1 cellular context compared by ENCODE assay signal in the genomic region with DNA sequence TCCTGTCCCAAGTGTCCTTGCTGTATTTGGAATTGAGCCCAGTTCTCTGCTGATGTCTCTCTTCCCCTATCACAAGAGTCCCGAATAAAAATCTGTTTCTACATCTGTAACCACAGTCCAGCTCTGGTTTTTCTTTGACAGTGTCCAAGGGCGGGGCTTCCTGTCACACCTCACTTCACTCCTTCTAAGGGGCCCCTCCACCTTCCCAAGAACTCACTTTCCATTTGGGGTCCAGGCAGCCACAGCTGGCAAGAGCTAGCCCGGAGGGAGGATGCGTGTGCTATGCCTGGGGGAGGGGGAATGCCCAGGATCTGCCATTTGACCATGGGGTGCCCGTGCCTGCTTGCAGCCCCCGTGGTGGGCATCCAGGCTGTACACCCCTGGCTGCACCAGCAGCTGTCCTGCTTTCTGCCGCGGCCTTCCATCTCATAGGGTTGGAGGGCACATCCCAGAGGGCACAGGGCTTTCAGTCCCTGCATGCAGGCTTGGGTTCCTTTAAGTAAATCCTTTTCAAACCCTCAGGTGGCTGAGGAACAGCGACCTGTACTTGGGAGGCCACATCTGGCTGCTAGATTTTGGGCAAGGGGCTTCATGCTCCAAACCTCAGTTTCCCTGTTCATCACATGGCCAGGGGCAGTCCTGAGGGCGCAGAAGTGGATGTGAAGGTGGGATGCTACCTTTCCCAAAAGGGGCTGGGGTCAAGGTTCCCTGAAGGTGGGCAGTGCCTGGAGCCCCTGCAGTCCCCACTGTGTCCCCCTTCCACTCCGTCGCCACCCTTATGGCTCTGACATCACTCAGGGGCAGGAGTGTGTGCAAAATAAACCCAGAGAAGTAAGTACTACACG.
TF ChIP-seq lines count a peak whose summit lies in the region.

No MANE protein-coding gene starts in this region.

TF ChIP-seq in K562, 482 proteins besides CTCF, POLR2A, EP300 and RAD21 (continues in another document):
- TF ChIP-seq THRAP3 (IDR thresholded peaks at IDR 0.05; ENCODE audit: borderline replicate concordance) (no peak), CEBPB (tag; IDR thresholded peaks at IDR 0.05) (no peak), NFIC (IDR thresholded peaks at IDR 0.05) (peak; percentile 72), HDAC1 (IDR thresholded peaks at IDR 0.05) (peak in 1 of 2 experiments; percentile 62; a peak in 2 of 4 replicates), ARID1B (IDR thresholded peaks at IDR 0.05) (peak; percentile 42), LARP7 (IDR thresholded peaks at IDR 0.05) (no peak), KLF16 (IDR thresholded peaks at IDR 0.05) (peak; percentile 50; the same call in 1 of the 2 replicates), PHB (CRISPR knock-in tag; IDR thresholded peaks at IDR 0.05) (no peak), TSC22D4 (tag; IDR thresholded peaks at IDR 0.05) (no peak), ASH1L (IDR thresholded peaks at IDR 0.05; ENCODE audit: borderline replicate concordance, low read depth, partially characterized antibody) (no peak), ZFP1 (CRISPR knock-in tag; IDR thresholded peaks at IDR 0.05) (no peak), ZNF780A (CRISPR knock-in tag; IDR thresholded peaks at IDR 0.05) (no peak), HDAC2 (IDR thresholded peaks at IDR 0.05) (peak; percentile 28; the same call in 1 of the 2 replicates), ZNF3 (CRISPR knock-in tag; IDR thresholded peaks at IDR 0.05) (no peak), MTF1 (CRISPR knock-in tag; IDR thresholded peaks at IDR 0.05; ENCODE audit: borderline replicate concordance) (no peak), NUFIP1 (IDR thresholded peaks at IDR 0.05; ENCODE audit: partially characterized antibody) (no peak), HLTF (IDR thresholded peaks at IDR 0.05) (no peak), ETV6 (IDR thresholded peaks at IDR 0.05; ENCODE audit: borderline replicate concordance in 1 of 2, low read depth in 2 of 2, low read length in 1 of 2) (no peak), ETV6 (CRISPR knock-in tag; IDR thresholded peaks at IDR 0.05; ENCODE audit: borderline replicate concordance) (no peak), ZNF830 (CRISPR knock-in tag; IDR thresholded peaks at IDR 0.05) (no peak), TEAD4 (IDR thresholded peaks at IDR 0.05; ENCODE audit: low read length) (peak; percentile 51), TEAD4 (CRISPR knock-in tag; IDR thresholded peaks at IDR 0.05; ENCODE audit: borderline replicate concordance) (no peak), CBFB (CRISPR knock-in tag; IDR thresholded peaks at IDR 0.05) (no peak), GATA2 (CRISPR knock-in tag; IDR thresholded peaks at IDR 0.05) (no peak), HSF4 (CRISPR knock-in tag; IDR thresholded peaks at IDR 0.05; ENCODE audit: borderline replicate concordance) (no peak), SIRT6 (IDR thresholded peaks at IDR 0.05; ENCODE audit: low read depth, low read length) (no peak), RCOR1 (IDR thresholded peaks at IDR 0.05; ENCODE audit: borderline replicate concordance in 1 of 2, low read depth in 2 of 2, low read length in 2 of 2) (peak; percentile 77 to 94; a peak in 2 of 4 replicates), ESRRA (IDR thresholded peaks at IDR 0.05; ENCODE audit: borderline replicate concordance, low read depth) (no peak), CBFA2T3 (IDR thresholded peaks at IDR 0.05) (peak; percentile 75), POLR2AphosphoS5 (IDR thresholded peaks at IDR 0.05; ENCODE audit: control insufficient read depth, insufficient read depth, low read depth, low read length) (0 out of 2 replicates have a peak, but pooled peaks have one; percentile 19), ZNF212 (CRISPR knock-in tag; IDR thresholded peaks at IDR 0.05) (no peak), HDAC8 (tag; IDR thresholded peaks at IDR 0.05) (no peak), RBM25 (IDR thresholded peaks at IDR 0.05; ENCODE audit: low read depth, low read length, severe bottlenecking) (no peak), KDM1A (IDR thresholded peaks at IDR 0.05) (peak; percentile 78 to 82), ZNF197 (CRISPR knock-in tag; IDR thresholded peaks at IDR 0.05; ENCODE audit: low read depth) (no peak), FOXA1 (IDR thresholded peaks at IDR 0.05; ENCODE audit: borderline replicate concordance) (no peak)
- TF ChIP-seq, protein P1, sequence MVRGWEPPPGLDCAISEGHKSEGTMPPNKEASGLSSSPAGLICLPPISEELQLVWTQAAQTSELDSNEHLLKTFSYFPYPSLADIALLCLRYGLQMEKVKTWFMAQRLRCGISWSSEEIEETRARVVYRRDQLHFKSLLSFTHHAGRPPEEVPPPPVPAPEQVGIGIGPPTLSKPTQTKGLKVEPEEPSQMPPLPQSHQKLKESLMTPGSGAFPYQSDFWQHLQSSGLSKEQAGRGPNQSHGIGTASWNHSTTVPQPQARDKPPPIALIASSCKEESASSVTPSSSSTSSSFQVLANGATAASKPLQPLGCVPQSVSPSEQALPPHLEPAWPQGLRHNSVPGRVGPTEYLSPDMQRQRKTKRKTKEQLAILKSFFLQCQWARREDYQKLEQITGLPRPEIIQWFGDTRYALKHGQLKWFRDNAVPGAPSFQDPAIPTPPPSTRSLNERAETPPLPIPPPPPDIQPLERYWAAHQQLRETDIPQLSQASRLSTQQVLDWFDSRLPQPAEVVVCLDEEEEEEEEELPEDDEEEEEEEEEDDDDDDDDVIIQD (CRISPR knock-in tag; IDR thresholded peaks at IDR 0.05): no peak
- TF ChIP-seq, protein P2, sequence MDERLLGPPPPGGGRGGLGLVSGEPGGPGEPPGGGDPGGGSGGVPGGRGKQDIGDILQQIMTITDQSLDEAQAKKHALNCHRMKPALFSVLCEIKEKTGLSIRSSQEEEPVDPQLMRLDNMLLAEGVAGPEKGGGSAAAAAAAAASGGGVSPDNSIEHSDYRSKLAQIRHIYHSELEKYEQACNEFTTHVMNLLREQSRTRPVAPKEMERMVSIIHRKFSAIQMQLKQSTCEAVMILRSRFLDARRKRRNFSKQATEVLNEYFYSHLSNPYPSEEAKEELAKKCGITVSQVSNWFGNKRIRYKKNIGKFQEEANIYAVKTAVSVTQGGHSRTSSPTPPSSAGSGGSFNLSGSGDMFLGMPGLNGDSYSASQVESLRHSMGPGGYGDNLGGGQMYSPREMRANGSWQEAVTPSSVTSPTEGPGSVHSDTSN (CRISPR knock-in tag; IDR thresholded peaks at IDR 0.05; ENCODE audit: low read depth): no peak
- TF ChIP-seq, protein P2 (tag; conservative IDR thresholded peaks at IDR 0.05; ENCODE audit: low read depth): no peak
- TF ChIP-seq, protein P3, sequence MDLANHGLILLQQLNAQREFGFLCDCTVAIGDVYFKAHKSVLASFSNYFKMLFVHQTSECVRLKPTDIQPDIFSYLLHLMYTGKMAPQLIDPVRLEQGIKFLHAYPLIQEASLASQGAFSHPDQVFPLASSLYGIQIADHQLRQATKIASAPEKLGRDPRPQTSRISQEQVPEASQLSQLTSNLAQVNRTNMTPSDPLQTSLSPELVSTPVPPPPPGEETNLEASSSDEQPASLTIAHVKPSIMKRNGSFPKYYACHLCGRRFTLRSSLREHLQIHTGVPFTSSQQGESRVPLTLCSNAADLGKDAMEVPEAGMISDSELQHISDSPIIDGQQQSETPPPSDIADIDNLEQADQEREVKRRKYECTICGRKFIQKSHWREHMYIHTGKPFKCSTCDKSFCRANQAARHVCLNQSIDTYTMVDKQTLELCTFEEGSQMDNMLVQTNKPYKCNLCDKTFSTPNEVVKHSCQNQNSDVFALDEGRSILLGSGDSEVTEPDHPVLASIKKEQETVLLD (IDR thresholded peaks at IDR 0.05): no peak
- TF ChIP-seq, protein P4, sequence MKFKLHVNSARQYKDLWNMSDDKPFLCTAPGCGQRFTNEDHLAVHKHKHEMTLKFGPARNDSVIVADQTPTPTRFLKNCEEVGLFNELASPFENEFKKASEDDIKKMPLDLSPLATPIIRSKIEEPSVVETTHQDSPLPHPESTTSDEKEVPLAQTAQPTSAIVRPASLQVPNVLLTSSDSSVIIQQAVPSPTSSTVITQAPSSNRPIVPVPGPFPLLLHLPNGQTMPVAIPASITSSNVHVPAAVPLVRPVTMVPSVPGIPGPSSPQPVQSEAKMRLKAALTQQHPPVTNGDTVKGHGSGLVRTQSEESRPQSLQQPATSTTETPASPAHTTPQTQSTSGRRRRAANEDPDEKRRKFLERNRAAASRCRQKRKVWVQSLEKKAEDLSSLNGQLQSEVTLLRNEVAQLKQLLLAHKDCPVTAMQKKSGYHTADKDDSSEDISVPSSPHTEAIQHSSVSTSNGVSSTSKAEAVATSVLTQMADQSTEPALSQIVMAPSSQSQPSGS (CRISPR knock-in tag; IDR thresholded peaks at IDR 0.05): no peak
- TF ChIP-seq, protein P5, sequence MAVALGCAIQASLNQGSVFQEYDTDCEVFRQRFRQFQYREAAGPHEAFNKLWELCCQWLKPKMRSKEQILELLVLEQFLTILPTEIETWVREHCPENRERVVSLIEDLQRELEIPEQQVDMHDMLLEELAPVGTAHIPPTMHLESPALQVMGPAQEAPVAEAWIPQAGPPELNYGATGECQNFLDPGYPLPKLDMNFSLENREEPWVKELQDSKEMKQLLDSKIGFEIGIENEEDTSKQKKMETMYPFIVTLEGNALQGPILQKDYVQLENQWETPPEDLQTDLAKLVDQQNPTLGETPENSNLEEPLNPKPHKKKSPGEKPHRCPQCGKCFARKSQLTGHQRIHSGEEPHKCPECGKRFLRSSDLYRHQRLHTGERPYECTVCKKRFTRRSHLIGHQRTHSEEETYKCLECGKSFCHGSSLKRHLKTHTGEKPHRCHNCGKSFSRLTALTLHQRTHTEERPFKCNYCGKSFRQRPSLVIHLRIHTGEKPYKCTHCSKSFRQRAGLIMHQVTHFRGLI (CRISPR knock-in tag; IDR thresholded peaks at IDR 0.05): no peak
- TF ChIP-seq, protein P6, sequence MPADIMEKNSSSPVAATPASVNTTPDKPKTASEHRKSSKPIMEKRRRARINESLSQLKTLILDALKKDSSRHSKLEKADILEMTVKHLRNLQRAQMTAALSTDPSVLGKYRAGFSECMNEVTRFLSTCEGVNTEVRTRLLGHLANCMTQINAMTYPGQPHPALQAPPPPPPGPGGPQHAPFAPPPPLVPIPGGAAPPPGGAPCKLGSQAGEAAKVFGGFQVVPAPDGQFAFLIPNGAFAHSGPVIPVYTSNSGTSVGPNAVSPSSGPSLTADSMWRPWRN (IDR thresholded peaks at IDR 0.05; ENCODE audit: low read depth): no peak
- TF ChIP-seq, protein P7, sequence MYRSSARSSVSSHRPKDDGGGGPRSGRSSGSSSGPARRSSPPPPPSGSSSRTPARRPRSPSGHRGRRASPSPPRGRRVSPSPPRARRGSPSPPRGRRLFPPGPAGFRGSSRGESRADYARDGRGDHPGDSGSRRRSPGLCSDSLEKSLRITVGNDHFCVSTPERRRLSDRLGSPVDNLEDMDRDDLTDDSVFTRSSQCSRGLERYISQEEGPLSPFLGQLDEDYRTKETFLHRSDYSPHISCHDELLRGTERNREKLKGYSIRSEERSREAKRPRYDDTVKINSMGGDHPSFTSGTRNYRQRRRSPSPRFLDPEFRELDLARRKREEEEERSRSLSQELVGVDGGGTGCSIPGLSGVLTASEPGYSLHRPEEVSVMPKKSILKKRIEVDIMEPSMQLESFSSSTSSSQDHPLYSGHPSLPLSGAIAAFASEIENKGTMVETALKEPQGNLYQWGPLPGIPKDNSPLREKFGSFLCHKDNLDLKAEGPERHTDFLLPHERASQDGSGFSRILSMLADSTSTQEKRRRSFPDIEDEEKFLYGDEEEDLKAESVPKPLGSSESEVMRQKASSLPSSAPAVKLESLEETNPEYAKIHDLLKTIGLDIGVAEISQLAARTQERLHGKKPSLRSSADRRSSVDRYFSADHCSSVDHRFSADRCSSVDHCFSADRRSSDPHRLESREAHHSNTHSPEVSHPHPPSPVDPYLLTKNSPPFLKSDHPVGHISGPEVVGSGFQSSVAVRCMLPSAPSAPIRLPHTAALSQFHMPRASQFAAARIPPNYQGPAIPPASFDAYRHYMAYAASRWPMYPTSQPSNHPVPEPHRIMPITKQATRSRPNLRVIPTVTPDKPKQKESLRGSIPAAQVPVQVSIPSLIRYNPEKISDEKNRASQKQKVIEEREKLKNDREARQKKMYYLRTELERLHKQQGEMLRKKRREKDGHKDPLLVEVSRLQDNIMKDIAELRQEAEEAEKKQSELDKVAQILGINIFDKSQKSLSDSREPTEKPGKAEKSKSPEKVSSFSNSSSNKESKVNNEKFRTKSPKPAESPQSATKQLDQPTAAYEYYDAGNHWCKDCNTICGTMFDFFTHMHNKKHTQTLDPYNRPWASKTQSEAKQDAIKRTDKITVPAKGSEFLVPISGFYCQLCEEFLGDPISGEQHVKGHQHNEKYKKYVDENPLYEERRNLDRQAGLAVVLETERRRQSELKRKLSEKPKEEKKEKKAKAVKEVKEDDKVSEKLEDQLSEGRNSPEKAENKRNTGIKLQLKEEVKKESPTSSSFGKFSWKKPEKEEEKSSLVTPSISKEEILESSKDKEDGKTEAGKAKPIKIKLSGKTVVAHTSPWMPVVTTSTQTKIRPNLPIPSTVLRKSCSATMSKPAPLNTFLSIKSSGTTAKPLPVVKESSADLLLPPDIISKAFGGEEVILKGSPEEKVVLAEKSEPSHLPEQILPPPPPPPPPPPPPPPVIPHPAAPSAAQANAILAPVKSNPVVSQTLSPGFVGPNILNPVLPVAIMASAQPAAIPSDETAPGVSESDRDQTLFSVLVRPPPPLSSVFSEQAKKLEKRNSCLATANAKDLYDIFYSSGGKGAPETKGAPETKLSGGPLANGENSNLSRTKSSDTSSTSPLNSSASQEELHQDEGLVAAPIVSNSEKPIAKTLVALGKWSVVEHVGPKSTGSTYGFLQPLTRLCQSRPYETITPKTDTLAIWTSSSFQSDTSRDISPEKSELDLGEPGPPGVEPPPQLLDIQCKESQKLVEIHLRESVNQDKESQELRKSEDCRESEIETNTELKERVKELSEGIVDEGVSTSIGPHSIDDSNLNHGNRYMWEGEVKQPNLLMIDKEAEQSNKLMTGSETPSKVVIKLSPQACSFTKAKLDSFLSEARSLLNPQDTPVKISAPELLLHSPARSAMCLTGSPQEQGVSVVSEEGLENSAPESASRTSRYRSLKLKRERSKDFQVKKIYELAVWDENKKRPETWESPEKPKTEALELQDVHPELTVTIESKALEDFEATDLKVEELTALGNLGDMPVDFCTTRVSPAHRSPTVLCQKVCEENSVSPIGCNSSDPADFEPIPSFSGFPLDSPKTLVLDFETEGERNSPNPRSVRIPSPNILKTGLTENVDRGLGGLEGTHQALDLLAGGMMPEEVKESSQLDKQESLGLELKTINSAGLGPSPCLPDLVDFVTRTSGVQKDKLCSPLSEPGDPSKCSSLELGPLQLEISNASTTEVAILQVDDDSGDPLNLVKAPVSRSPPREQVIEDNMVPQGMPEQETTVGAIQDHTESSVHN (IDR thresholded peaks at IDR 0.05; ENCODE audit: borderline replicate concordance in 1 of 2, low read depth in 1 of 2): no peak
- TF ChIP-seq, protein P8, sequence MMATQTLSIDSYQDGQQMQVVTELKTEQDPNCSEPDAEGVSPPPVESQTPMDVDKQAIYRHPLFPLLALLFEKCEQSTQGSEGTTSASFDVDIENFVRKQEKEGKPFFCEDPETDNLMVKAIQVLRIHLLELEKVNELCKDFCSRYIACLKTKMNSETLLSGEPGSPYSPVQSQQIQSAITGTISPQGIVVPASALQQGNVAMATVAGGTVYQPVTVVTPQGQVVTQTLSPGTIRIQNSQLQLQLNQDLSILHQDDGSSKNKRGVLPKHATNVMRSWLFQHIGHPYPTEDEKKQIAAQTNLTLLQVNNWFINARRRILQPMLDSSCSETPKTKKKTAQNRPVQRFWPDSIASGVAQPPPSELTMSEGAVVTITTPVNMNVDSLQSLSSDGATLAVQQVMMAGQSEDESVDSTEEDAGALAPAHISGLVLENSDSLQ (IDR thresholded peaks at IDR 0.05): peak; percentile 42
